Comparison of ENCODE assay signal across 21 cellular contexts in the genomic region with DNA sequence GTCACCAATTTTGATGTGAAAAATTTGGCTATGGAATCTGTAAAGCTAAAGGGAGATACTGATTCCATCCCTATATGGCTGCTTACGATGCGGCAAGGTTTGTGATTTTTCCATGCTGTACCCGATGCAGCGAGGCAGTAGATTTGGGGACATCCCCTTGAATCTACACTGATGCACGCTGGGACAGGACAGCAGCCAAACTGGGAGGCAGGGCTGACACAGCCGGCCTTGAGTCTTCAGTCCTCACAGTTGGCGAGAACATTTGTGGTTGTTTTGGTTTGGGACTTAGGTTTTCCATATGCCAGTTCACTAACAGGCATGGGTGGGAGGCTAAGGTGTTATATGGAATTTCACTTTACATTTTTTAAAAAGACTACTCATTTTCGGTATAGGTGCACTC. TPM values are rescaled to one million over a fixed set of nuclear protein-coding genes. Genes with fewer than 3 reads are reported as not detected.
A peak's percentile ranks its signal among the peaks of the same experiment; 100 is the strongest.
DNase-seq lines count a peak whose midpoint lies in the region; ATAC-seq and TF ChIP-seq lines count a peak whose summit lies in the region.
"Had no signal": no experiment of that assay in that cellular context is flagged by ENCODE, and none has a peak within 500 bp of the region (broad histone marks: within the 10 kb centered on the region; RNA-seq: fewer than 3 reads in every experiment).

No MANE protein-coding gene starts in this region.

- peaks cover 13% of the 10 kb centered on the region for H3K79me2 ChIP-seq in neural cell (replicated peaks; ENCODE audit: insufficient read depth, low read length)

- peaks cover 0 to 51% (median 0%) of the 10 kb centered on the region in 9 donors for H3K27me3 ChIP-seq in heart left ventricle
- no peaks in the 10 kb centered on the region for H3K27me3 ChIP-seq in neural cell (ENCODE audit: insufficient read depth, low read depth, low read length)
- no peaks in the 10 kb centered on the region for H3K27me3 ChIP-seq in aorta (ENCODE audit: control insufficient read depth in 1 of 2, insufficient read depth in 2 of 2, low read length in 1 of 2)
- peaks cover 20% of the 10 kb centered on the region for H3K27me3 ChIP-seq in colonic mucosa
- H3K27me3 ChIP-seq: pancreas had no signal

- ATAC-seq in heart left ventricle (no peak), Right ventricle myocardium inferior (no peak), aorta (ENCODE audit: low FRiP score) (peak; percentile 29)
- ATAC-seq: activated CD4-positive, alpha-beta T cell treated with anti-CD3 and anti-CD28 coated beads for 36 hours had no signal

- peak overlapping the region in 2 of 12 donors; percentile 2 to 6 for H3K4me3 ChIP-seq in heart left ventricle
- peak overlapping the region; percentile 19 for H3K4me3 ChIP-seq in neural cell (ENCODE audit: low read length)
- no peak overlapping the region for H3K4me3 ChIP-seq in aorta (ENCODE audit: low read length in 2 of 2)
- no peak overlapping the region for H3K4me3 ChIP-seq in colonic mucosa
- H3K4me3 ChIP-seq: mucosa of descending colon, pancreas, SJSA1 had no signal

- no peak for TF ChIP-seq EP300 in neural cell (conservative IDR thresholded peaks at IDR 0.05; ENCODE audit: poor library complexity, severe bottlenecking)

- no peak for TF ChIP-seq CTCF in heart left ventricle (IDR thresholded peaks at IDR 0.05)
- no peak for TF ChIP-seq CTCF in neural cell (IDR thresholded peaks at IDR 0.05; ENCODE audit: poor library complexity, severe bottlenecking)
- no peak for TF ChIP-seq CTCF in colonic mucosa (IDR thresholded peaks at IDR 0.05)

- H3K9me3 ChIP-seq in heart left ventricle (no peaks in the 10 kb centered on the region), neural cell (ENCODE audit: low read length) (no peaks in the 10 kb centered on the region), aorta (ENCODE audit: control insufficient read depth, low read length) (no peaks in the 10 kb centered on the region), colonic mucosa (no peaks in the 10 kb centered on the region)
- H3K9me3 ChIP-seq: mucosa of descending colon, pancreas, SJSA1 had no signal

- TF ChIP-seq RAD21 in neural cell (conservative IDR thresholded peaks at IDR 0.05): no peak

- H4K20me1 ChIP-seq in neural cell (ENCODE audit: insufficient read depth): no peaks in the 10 kb centered on the region

- intact Hi-C loops in heart left ventricle (cut with DNase I) (loop anchor here in 5 of 10 donors (5.0 to 10.0 kb wide), 3 partner anchors 54 to 84 kb away; no protein-coding TSS in a partner anchor), Right ventricle myocardium inferior (cut with DNase I) (no loop called here), aorta (cut with DNase I) (loop anchor here in 1 of 2 donors (10.0 kb wide), 1 partner anchor 91 kb away; no protein-coding TSS in a partner anchor), colonic mucosa (cut with DNase I) (no loop called here)

- no peak overlapping the region for H3K4me2 ChIP-seq in neural cell (ENCODE audit: low read length)

- H3F3A ChIP-seq in neural cell (ENCODE audit: insufficient read depth, low read length, poor library complexity, severe bottlenecking): peaks cover 4% of the 10 kb centered on the region

- H3K27ac ChIP-seq in heart left ventricle (peak overlapping the region in 10 of 12 donors; percentile 32 to 88 (median 56)), neural cell (ENCODE audit: low read length) (no peak overlapping the region), aorta (ENCODE audit: low read depth in 1 of 2, low read length in 2 of 2) (peak overlapping the region in 1 of 2 donors; percentile 15), colonic mucosa (no peak overlapping the region)
- H3K27ac ChIP-seq: epithelial cell of prostate, pancreas, SJSA1 had no signal

- no peak overlapping the region for H2AFZ ChIP-seq in neural cell (ENCODE audit: low read depth, low read length)

- DNase-seq in heart left ventricle (peak in 4 of 5 donors; percentile 32 to 61 (median 44)), Right ventricle myocardium inferior (ENCODE audit: missing footprints) (no peak), fibroblast of gingiva (ENCODE audit: low read depth) (peak; percentile 19), aorta (no peak), NCI-H1694 (lab: John Stamatoyannopoulos, UW) (no peak), cortex of kidney (lab: John Stamatoyannopoulos, UW) (no peak), colonic mucosa (no peak)
- DNase-seq: activated CD4-positive, alpha-beta T cell treated with anti-CD3 and anti-CD28 coated beads for 36 hours; activated CD8-positive, alpha-beta memory T cell treated with anti-CD3 and anti-CD28 coated beads, Interleukin-2, amount 50 U/mL, for 4 hours; COR-L47; dermis blood vessel endothelial cell; H9; kidney glomerular epithelial cell; NCI-H345; pancreas; stimulated activated naive CD4-positive, alpha-beta T cell treated with Interleukin-2 at 50 U/mL for 16 hours had no signal

- H3K9ac ChIP-seq in neural cell (ENCODE audit: low read length): no peak overlapping the region
- no peak overlapping the region for H3K9ac ChIP-seq in colonic mucosa (ENCODE audit: low read depth in 2 of 2, low read length in 2 of 2)

- WGBS in heart left ventricle, 4 donors: 45 to 54% (median 48%) methylated on average over 8 of the region's 8 CpGs
- 24 to 26% methylated on average over 8 of the region's 8 CpGs for WGBS in aorta, 2 donors

- H3K9me2 ChIP-seq in neural cell (ENCODE audit: insufficient read depth, low read length): no peaks in the 10 kb centered on the region

- TF ChIP-seq POLR2A in heart left ventricle (IDR thresholded peaks at IDR 0.05): no peak

- H3K4me1 ChIP-seq in heart left ventricle (peaks cover 2 to 94% (median 51%) of the 10 kb centered on the region in 12 donors), aorta (ENCODE audit: control insufficient read depth in 1 of 2, insufficient read depth in 2 of 2, low read length in 2 of 2) (no peaks in the 10 kb centered on the region), colonic mucosa (peaks cover 5% of the 10 kb centered on the region)

- H3K36me3 ChIP-seq in heart left ventricle: no peaks in the 10 kb centered on the region
- no peaks in the 10 kb centered on the region for H3K36me3 ChIP-seq in neural cell (ENCODE audit: insufficient read depth, low read length)
- no peaks in the 10 kb centered on the region for H3K36me3 ChIP-seq in aorta (ENCODE audit: control insufficient read depth in 1 of 2, insufficient read depth in 2 of 2, low read length in 1 of 2)
- H3K36me3 ChIP-seq in colonic mucosa: no peaks in the 10 kb centered on the region
- H3K36me3 ChIP-seq: pancreas, SJSA1 had no signal

TF ChIP-seq in neural cell, 6 proteins besides CTCF, POLR2A, EP300 and RAD21:
- TF ChIP-seq POLR2AphosphoS5 (IDR thresholded peaks at IDR 0.05) (no peak), SMC3 (conservative IDR thresholded peaks at IDR 0.05; ENCODE audit: poor library complexity) (no peak), MXI1 (conservative IDR thresholded peaks at IDR 0.05; ENCODE audit: poor library complexity, severe bottlenecking) (no peak), TAF1 (IDR thresholded peaks at IDR 0.05; ENCODE audit: low read depth) (no peak), EZH2 (IDR thresholded peaks at IDR 0.05; ENCODE audit: borderline replicate concordance, insufficient read depth, low read length, poor library complexity, severe bottlenecking) (no peak)
- TF ChIP-seq, protein P1, sequence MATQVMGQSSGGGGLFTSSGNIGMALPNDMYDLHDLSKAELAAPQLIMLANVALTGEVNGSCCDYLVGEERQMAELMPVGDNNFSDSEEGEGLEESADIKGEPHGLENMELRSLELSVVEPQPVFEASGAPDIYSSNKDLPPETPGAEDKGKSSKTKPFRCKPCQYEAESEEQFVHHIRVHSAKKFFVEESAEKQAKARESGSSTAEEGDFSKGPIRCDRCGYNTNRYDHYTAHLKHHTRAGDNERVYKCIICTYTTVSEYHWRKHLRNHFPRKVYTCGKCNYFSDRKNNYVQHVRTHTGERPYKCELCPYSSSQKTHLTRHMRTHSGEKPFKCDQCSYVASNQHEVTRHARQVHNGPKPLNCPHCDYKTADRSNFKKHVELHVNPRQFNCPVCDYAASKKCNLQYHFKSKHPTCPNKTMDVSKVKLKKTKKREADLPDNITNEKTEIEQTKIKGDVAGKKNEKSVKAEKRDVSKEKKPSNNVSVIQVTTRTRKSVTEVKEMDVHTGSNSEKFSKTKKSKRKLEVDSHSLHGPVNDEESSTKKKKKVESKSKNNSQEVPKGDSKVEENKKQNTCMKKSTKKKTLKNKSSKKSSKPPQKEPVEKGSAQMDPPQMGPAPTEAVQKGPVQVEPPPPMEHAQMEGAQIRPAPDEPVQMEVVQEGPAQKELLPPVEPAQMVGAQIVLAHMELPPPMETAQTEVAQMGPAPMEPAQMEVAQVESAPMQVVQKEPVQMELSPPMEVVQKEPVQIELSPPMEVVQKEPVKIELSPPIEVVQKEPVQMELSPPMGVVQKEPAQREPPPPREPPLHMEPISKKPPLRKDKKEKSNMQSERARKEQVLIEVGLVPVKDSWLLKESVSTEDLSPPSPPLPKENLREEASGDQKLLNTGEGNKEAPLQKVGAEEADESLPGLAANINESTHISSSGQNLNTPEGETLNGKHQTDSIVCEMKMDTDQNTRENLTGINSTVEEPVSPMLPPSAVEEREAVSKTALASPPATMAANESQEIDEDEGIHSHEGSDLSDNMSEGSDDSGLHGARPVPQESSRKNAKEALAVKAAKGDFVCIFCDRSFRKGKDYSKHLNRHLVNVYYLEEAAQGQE (IDR thresholded peaks at IDR 0.05; ENCODE audit: borderline replicate concordance): no peak

RNA-seq across cellular contexts. Expression of a gene that starts 3.8 kb away (rescaled TPM):
- total RNA-seq in heart left ventricle: 10 to 100 TPM; 42.5 to 81.6 (median 62.4) TPM
- polyA plus RNA-seq in heart left ventricle: 10 to 100 TPM; 17.0 to 48.6 TPM
- 94.9 TPM for total RNA-seq in Right ventricle myocardium inferior
- polyA plus RNA-seq in neural cell: 23.8 and 25.2 TPM in 2 replicates
- 17.3 and 20.1 TPM in 2 replicates for polyA minus RNA-seq in neural cell
- 10 to 100 TPM in 1 of 2 donors, 1 to 10 TPM in 1; 7.0 to 16.1 TPM for total RNA-seq in aorta
- 10 to 100 TPM in 1 of 2 donors, 1 to 10 TPM in 1; 6.5 to 10.7 TPM for polyA plus RNA-seq in aorta
- total RNA-seq in colonic mucosa: 1 to 10 TPM in 1 of 2 donors, under 1 TPM in 1; 0.22 to 1.6 TPM
- total RNA-seq: HT-29 had no signal

Comparison
In these comparisons a context has a peak if more than half of its experiments do, and no peak if none do; other contexts are left out.
1. DNase-seq: peak in heart left ventricle (4 of 5) and fibroblast of gingiva (single experiment); none in Right ventricle myocardium inferior (single experiment), aorta (0 of 2), NCI-H1694 (single experiment), cortex of kidney (single experiment) and colonic mucosa (single experiment).
2. H3K27ac ChIP-seq: peak in heart left ventricle (10 of 12); none in neural cell (single experiment) and colonic mucosa (single experiment).